Comparison of ENCODE assay signal across 1 cellular context in genomic region chr3:196198081-196198675, GRCh38.
TF ChIP-seq lines count a peak whose summit lies in the region.

No MANE protein-coding gene starts in this region.

TF ChIP-seq in H1, 55 proteins besides CTCF, POLR2A, EP300 and RAD21:
- no peak for TF ChIP-seq GABPA (IDR thresholded peaks at IDR 0.05; ENCODE audit: borderline replicate concordance, insufficient read depth, low read length)
